ENCODE assay signal across 10 cellular contexts in genomic region chr4:75715105-75715799, GRCh38. TPM values are rescaled to one million over a fixed set of nuclear protein-coding genes. Genes with fewer than 3 reads are reported as not detected.
A peak's percentile ranks its signal among the peaks of the same experiment; 100 is the strongest.
DNase-seq lines count a peak whose midpoint lies in the region; ATAC-seq and TF ChIP-seq lines count a peak whose summit lies in the region.
"Had no signal": no experiment of that assay in that cellular context is flagged by ENCODE, and none has a peak within 500 bp of the region (broad histone marks: within the 10 kb centered on the region; RNA-seq: fewer than 3 reads in every experiment).

No MANE protein-coding gene starts in this region.

- peak overlapping the region; percentile 31 to 66 (median 45) for H3K27ac ChIP-seq in gastroesophageal sphincter

- no peak for TF ChIP-seq POLR2A in gastroesophageal sphincter (IDR thresholded peaks at IDR 0.05)

- BruUV-seq in Caco-2 (replicated peaks; lab: Mats Ljungman, UMichigan), result no TSS peak

- H3K36me3 Mint-ChIP-seq in Caco-2 (ENCODE audit: insufficient read depth, unreplicated experiment), result peaks cover 10% of the 10 kb centered on the region

- no peaks in the 10 kb centered on the region for H3K4me1 Mint-ChIP-seq in Caco-2 (ENCODE audit: low read depth, unreplicated experiment)

- peaks cover 4% of the 10 kb centered on the region for H3K36me3 ChIP-seq in adipocyte (ENCODE audit: control insufficient read depth, insufficient read depth, low read length, severe bottlenecking)
- no peaks in the 10 kb centered on the region for H3K36me3 ChIP-seq in gastroesophageal sphincter
- H3K36me3 ChIP-seq in Caco-2 (ENCODE audit: control insufficient read depth, insufficient read depth, low read length), result no peaks in the 10 kb centered on the region

- TF ChIP-seq CTCF in gastroesophageal sphincter (IDR thresholded peaks at IDR 0.05) (no peak), Caco-2 (IDR thresholded peaks at IDR 0.05; ENCODE audit: insufficient read depth in 1 of 2, low read depth in 1 of 2, low read length in 1 of 2, severe bottlenecking in 1 of 2, unreplicated experiment in 1 of 2) (no peak)

- peak overlapping the region; percentile 51 for H3K4me3 ChIP-seq in adipocyte (ENCODE audit: low read length)
- no peak overlapping the region for H3K4me3 ChIP-seq in gastroesophageal sphincter
- H3K4me3 ChIP-seq in Caco-2 (ENCODE audit: low read depth, low read length), result no peak overlapping the region

- WGBS in gastroesophageal sphincter (ENCODE audit: low coverage in 1 of 2), 2 donors, result 20 to 28% methylated on average over 4 of the region's 4 CpGs

- H3K4me1 ChIP-seq in adipocyte (ENCODE audit: control insufficient read depth, insufficient read depth, low read length) (peaks cover 31% of the 10 kb centered on the region), gastroesophageal sphincter (peaks cover 8 to 28% (median 12%) of the 10 kb centered on the region in 3 donors), Caco-2 (no peaks in the 10 kb centered on the region; the same call in 1 of the 2 replicates)

- H3K9me3 ChIP-seq in adipocyte (ENCODE audit: control insufficient read depth, low read length), result no peaks in the 10 kb centered on the region
- H3K9me3 ChIP-seq in gastroesophageal sphincter, result no peaks in the 10 kb centered on the region
- no peaks in the 10 kb centered on the region for H3K9me3 ChIP-seq in Caco-2

- H3K27me3 ChIP-seq in adipocyte (replicated peaks; ENCODE audit: control insufficient read depth, insufficient read depth, low read length), result no peaks in the 10 kb centered on the region
- H3K27me3 ChIP-seq in gastroesophageal sphincter, result no peaks in the 10 kb centered on the region
- no peaks in the 10 kb centered on the region for H3K27me3 ChIP-seq in Caco-2 (replicated peaks; ENCODE audit: control insufficient read depth, insufficient read depth, low read length)

- CTCF ChIA-PET in Caco-2 (lab: Charles Lee) (interaction anchor here (1.1 kb wide), 1 partner anchor 9 kb away, joined by 4 read pairs; the partner anchor contains the start of gene USO1), HEK293T (lab: Yijun Ruan, JAX) (interaction anchor here (0.5 kb wide), 1 partner anchor 11 kb away, joined by 3 read pairs; no protein-coding TSS in a partner anchor)

- DNase-seq in adipocyte (ENCODE audit: low read depth), result peak; percentile 66
- DNase-seq in stromal cell of bone marrow (ENCODE audit: low read depth), result peak; percentile 28
- no peak for DNase-seq in Caco-2
- no peak for DNase-seq in cortex of kidney (lab: John Stamatoyannopoulos, UW)
- DNase-seq in HEK293T (ENCODE audit: extremely low spot score), result no peak
- no peak for DNase-seq in NCI-H1436 (lab: John Stamatoyannopoulos, UW)
- DNase-seq: stimulated activated naive B cell treated with anti-CD40 and anti-IgM and Interleukin-4, amounts not matched to agents 10 μg/mL and 1 μg/mL and 100 μg/mL, for 72 hours had no signal

- intact Hi-C loops in Caco-2 (cut with micrococcal nuclease; ENCODE audit: unreplicated experiment), result no loop called here

- no peak overlapping the region for H3K27ac Mint-ChIP-seq in Caco-2 (ENCODE audit: unreplicated experiment)
- H3K27ac Mint-ChIP-seq: stimulated activated naive B cell treated with anti-CD40 and anti-IgM and Interleukin-4, amounts not matched to agents 10 μg/mL and 1 μg/mL and 100 μg/mL, for 72 hours; T-helper 2 cell treated with Interferon-gamma antibody and Interleukin-4, amounts not matched to agents 5 μg/mL and 100 μg/mL, for 36 hours had no signal

- H3K9ac ChIP-seq in adipocyte (ENCODE audit: low read length), result peak overlapping the region; percentile 68

- no peak for TF ChIP-seq EP300 in gastroesophageal sphincter (IDR thresholded peaks at IDR 0.05)

- no peak overlapping the region for H3K4me3 Mint-ChIP-seq in Caco-2 (ENCODE audit: unreplicated experiment)
- H3K4me3 Mint-ChIP-seq: stimulated activated naive B cell treated with anti-CD40 and anti-IgM and Interleukin-4, amounts not matched to agents 10 μg/mL and 1 μg/mL and 100 μg/mL, for 72 hours; T-helper 2 cell treated with Interferon-gamma antibody and Interleukin-4, amounts not matched to agents 5 μg/mL and 100 μg/mL, for 36 hours had no signal

- ATAC-seq in GM21723 (IDR thresholded peaks at IDR 0.05; ENCODE audit: unreplicated experiment) (peak; percentile 57), gastroesophageal sphincter (no peak)
- ATAC-seq: stimulated activated naive B cell treated with anti-CD40 and anti-IgM and Interleukin-4, amounts not matched to agents 10 μg/mL and 1 μg/mL and 100 μg/mL, for 72 hours had no signal

- no peaks in the 10 kb centered on the region for H3K27me3 Mint-ChIP-seq in Caco-2 (ENCODE audit: insufficient read depth, unreplicated experiment)
- H3K27me3 Mint-ChIP-seq: stimulated activated naive B cell treated with anti-CD40 and anti-IgM and Interleukin-4, amounts not matched to agents 10 μg/mL and 1 μg/mL and 100 μg/mL, for 72 hours had no signal

- POLR2A ChIA-PET in Caco-2 (lab: Charles Lee), result interaction anchor here (1.9 kb wide), 1 partner anchor 9 kb away, joined by 4 read pairs; the partner anchor contains the start of gene USO1
- POLR2A ChIA-PET in HEK293T (lab: Yijun Ruan, JAX), result interaction anchor here (2.1 kb wide), 1 partner anchor 9 kb away, joined by 13 read pairs; the partner anchor contains the start of gene USO1

- H3K9me3 Mint-ChIP-seq in Caco-2 (ENCODE audit: unreplicated experiment), result no peaks in the 10 kb centered on the region
- H3K9me3 Mint-ChIP-seq: stimulated activated naive B cell treated with anti-CD40 and anti-IgM and Interleukin-4, amounts not matched to agents 10 μg/mL and 1 μg/mL and 100 μg/mL, for 72 hours; T-helper 2 cell treated with Interferon-gamma antibody and Interleukin-4, amounts not matched to agents 5 μg/mL and 100 μg/mL, for 36 hours had no signal

TF ChIP-seq in HEK293T, 16 proteins besides CTCF, POLR2A, EP300 and RAD21:
- no peak for TF ChIP-seq FOXA1 (IDR thresholded peaks at IDR 0.05)
- TF ChIP-seq BHLHE40 (IDR thresholded peaks at IDR 0.05; ENCODE audit: borderline replicate concordance), result no peak
- TF ChIP-seq NFRKB (IDR thresholded peaks at IDR 0.05), result no peak
- TF ChIP-seq FOXM1 (IDR thresholded peaks at IDR 0.05; ENCODE audit: borderline replicate concordance), result no peak
- no peak for TF ChIP-seq ZNF384 (IDR thresholded peaks at IDR 0.05)
- TF ChIP-seq HDGF (IDR thresholded peaks at IDR 0.05; ENCODE audit: borderline replicate concordance), result no peak
- no peak for TF ChIP-seq LEF1 (IDR thresholded peaks at IDR 0.05; ENCODE audit: borderline replicate concordance)

RNA-seq across cellular contexts. Expression of gene USO1, which starts 9.1 kb away (rescaled TPM):
- total RNA-seq in gastroesophageal sphincter (100 to 1,000 TPM in 1 of 4 donors, 10 to 100 TPM in 3; 74.4 to 111 (median 87.9) TPM), Caco-2 (2022) (55.4 and 59.7 TPM in 2 replicates)

RNA-seq across cellular contexts. Expression of gene G3BP2, which starts 42.0 kb away (rescaled TPM):
- total RNA-seq in gastroesophageal sphincter (100 to 1,000 TPM in 3 of 4 donors, 10 to 100 TPM in 1; 98.6 to 152 (median 129) TPM), Caco-2 (2022) (187 TPM in 2 replicates)

Comparison
In these comparisons a context has a peak if more than half of its experiments do, and no peak if none do; other contexts are left out.
1. DNase-seq: peak in adipocyte (single experiment) and stromal cell of bone marrow (single experiment); none in Caco-2 (0 of 2), cortex of kidney (single experiment), HEK293T (single experiment) and NCI-H1436 (single experiment).